ENCODE assay signal across 29 cellular contexts in genomic region chr19:57720878-57721277, GRCh38.
"Had no signal": no experiment of that assay in that cellular context is flagged by ENCODE, and none has a peak within 500 bp of the region (broad histone marks: within the 10 kb centered on the region; RNA-seq: fewer than 3 reads in every experiment).

No MANE protein-coding gene starts in this region.

- H3K4me2 ChIP-seq: hepatocyte, smooth muscle cell had no signal

- H3K27ac Mint-ChIP-seq: activated B cell treated with CpG ODN at 0.5 μM for 24 hours; activated CD4-positive, alpha-beta T cell treated with anti-CD3 and anti-CD28 coated beads for 36 hours; activated naive CD8-positive, alpha-beta T cell treated with anti-CD3 and anti-CD28 coated beads, Interleukin-2, amount 10 ng/mL, durations not matched to agents 7 days and 5 days; naive thymus-derived CD4-positive, alpha-beta T cell; stimulated activated memory B cell treated with anti-CD40 and anti-IgM and Interleukin-4, amounts not matched to agents 10 μg/mL and 1 μg/mL and 100 μg/mL, for 72 hours; stimulated activated naive CD8-positive, alpha-beta T cell treated with anti-CD3 and anti-CD28 coated beads, Interleukin-15, amount 100 ng/mL, for 72 hours; T-helper 2 cell treated with Interferon-gamma antibody and Interleukin-4, amounts not matched to agents 5 μg/mL and 100 μg/mL, for 36 hours had no signal

- H2AFZ ChIP-seq: hepatocyte, parathyroid adenoma had no signal

- ATAC-seq: activated CD4-positive, alpha-beta T cell treated with anti-CD3 and anti-CD28 coated beads for 36 hours; gastrocnemius medialis; left ventricle myocardium superior; naive thymus-derived CD4-positive, alpha-beta T cell; psoas muscle; stimulated activated memory B cell treated with anti-CD40 and anti-IgM and Interleukin-4, amounts not matched to agents 10 μg/mL and 1 μg/mL and 100 μg/mL, for 72 hours; stimulated activated naive CD8-positive, alpha-beta T cell treated with anti-CD3 and anti-CD28 coated beads, Interleukin-15, amount 100 ng/mL, for 72 hours; upper lobe of right lung had no signal

- H3K27me3 Mint-ChIP-seq: activated B cell treated with CpG ODN at 0.5 μM for 24 hours; activated CD4-positive, alpha-beta T cell treated with anti-CD3 and anti-CD28 coated beads for 36 hours; activated naive CD4-positive, alpha-beta T cell treated with anti-CD3 and anti-CD28 coated beads, Interleukin-2, amount 10 ng/mL, durations not matched to agents 7 days and 5 days; activated naive CD8-positive, alpha-beta T cell treated with anti-CD3 and anti-CD28 coated beads, Interleukin-2, amount 10 ng/mL, durations not matched to agents 7 days and 5 days; naive thymus-derived CD4-positive, alpha-beta T cell; stimulated activated memory B cell treated with anti-CD40 and anti-IgM and Interleukin-4, amounts not matched to agents 10 μg/mL and 1 μg/mL and 100 μg/mL, for 72 hours; stimulated activated naive CD8-positive, alpha-beta T cell treated with anti-CD3 and anti-CD28 coated beads, Interleukin-15, amount 100 ng/mL, for 72 hours had no signal

- H3K27ac ChIP-seq: epithelial cell of prostate, esophagus squamous epithelium, gastrocnemius medialis, hepatocyte, parathyroid adenoma, psoas muscle, sigmoid colon, thyroid gland, upper lobe of right lung had no signal

- H3K9ac ChIP-seq: parathyroid adenoma had no signal

- H3K9me3 ChIP-seq: thyroid gland had no signal

- H3K4me3 Mint-ChIP-seq: activated B cell treated with CpG ODN at 0.5 μM for 24 hours; activated CD4-positive, alpha-beta T cell treated with anti-CD3 and anti-CD28 coated beads for 36 hours; activated naive CD4-positive, alpha-beta T cell treated with anti-CD3 and anti-CD28 coated beads, Interleukin-2, amount 10 ng/mL, durations not matched to agents 7 days and 5 days; activated naive CD8-positive, alpha-beta T cell treated with anti-CD3 and anti-CD28 coated beads, Interleukin-2, amount 10 ng/mL, durations not matched to agents 7 days and 5 days; naive thymus-derived CD4-positive, alpha-beta T cell; stimulated activated memory B cell treated with anti-CD40 and anti-IgM and Interleukin-4, amounts not matched to agents 10 μg/mL and 1 μg/mL and 100 μg/mL, for 72 hours; stimulated activated naive CD8-positive, alpha-beta T cell treated with anti-CD3 and anti-CD28 coated beads, Interleukin-15, amount 100 ng/mL, for 72 hours; T-helper 2 cell treated with Interferon-gamma antibody and Interleukin-4, amounts not matched to agents 5 μg/mL and 100 μg/mL, for 36 hours had no signal

- H3K4me1 ChIP-seq: esophagus squamous epithelium, gastrocnemius medialis, parathyroid adenoma, psoas muscle, sigmoid colon, thyroid gland, upper lobe of right lung had no signal

- H3K4me3 ChIP-seq: esophagus squamous epithelium, gastrocnemius medialis, hepatocyte, psoas muscle, sigmoid colon, smooth muscle cell, thyroid gland, upper lobe of right lung had no signal

- H3K79me2 ChIP-seq: parathyroid adenoma had no signal

- DNase-seq: activated B cell treated with CpG ODN at 0.5 μM for 24 hours; activated CD4-positive, alpha-beta T cell treated with anti-CD3 and anti-CD28 coated beads for 36 hours; activated CD4-positive, alpha-beta T cell treated with anti-CD3 and anti-CD28 coated beads, Interleukin-2, amount 50 U/mL, for 4 hours; activated effector memory CD4-positive, alpha-beta T cell treated with anti-CD3 and anti-CD28 coated beads, Interleukin-2, amount 50 U/mL, for 16 hours; activated naive CD4-positive, alpha-beta T cell treated with anti-CD3 and anti-CD28 coated beads, Interleukin-2, amount 10 ng/mL, durations not matched to agents 7 days and 5 days; activated naive CD8-positive, alpha-beta T cell treated with anti-CD3 and anti-CD28 coated beads, Interleukin-2, amount 10 ng/mL, durations not matched to agents 7 days and 5 days; amygdala; caudate nucleus; esophagus squamous epithelium; gastrocnemius medialis; islet precursor cell; left ventricle myocardium superior; mammary epithelial cell; naive thymus-derived CD4-positive, alpha-beta T cell; psoas muscle; sigmoid colon; stimulated activated CD4-positive, alpha-beta T cell treated with anti-CD3 and anti-CD28 coated beads, Interleukin-1b, Interleukin-23, amount 100 ng/mL, for 48 hours; stimulated activated CD4-positive, alpha-beta T cell treated with anti-CD3 and anti-CD28 coated beads, Interleukin-4, amount 100 ng/mL, for 4 hours; stimulated activated CD8-positive, alpha-beta memory T cell treated with anti-CD3 and anti-CD28 coated beads, Interleukin-4, amount 100 ng/mL, for 48 hours; stimulated activated naive CD8-positive, alpha-beta T cell treated with anti-CD3 and anti-CD28 coated beads, Interleukin-15, amount 100 ng/mL, for 72 hours; T-helper 1 cell; thyroid gland; upper lobe of right lung had no signal

- H3K27me3 ChIP-seq: esophagus squamous epithelium, gastrocnemius medialis, hepatocyte, sigmoid colon, thyroid gland, upper lobe of right lung had no signal
